In genomic region chr5:146745937-146746577, GRCh38 we compare ENCODE assay signal across 26 cellular contexts.
DNase-seq lines count a peak whose midpoint lies in the region; ATAC-seq, FAIRE-seq and TF ChIP-seq lines count a peak whose summit lies in the region.
"Had no signal": no experiment of that assay in that cellular context is flagged by ENCODE, and none has a peak within 500 bp of the region (broad histone marks: within the 10 kb centered on the region; RNA-seq: fewer than 3 reads in every experiment).

No MANE protein-coding gene starts in this region.

- H3K36me3 ChIP-seq in liver (ENCODE audit: control insufficient read depth in 4 of 4, insufficient read depth in 3 of 4, low read depth in 1 of 4, low read length in 3 of 4) (no peaks in the 10 kb centered on the region), HepG2 (replicated peaks in 1 of 2; ENCODE audit: control insufficient read depth in 1 of 2, insufficient read depth in 2 of 2, low read length in 2 of 2) (no peaks in the 10 kb centered on the region)

- peaks cover 0 to 2% (median 0%) of the 10 kb centered on the region in 4 donors for H3K4me1 ChIP-seq in liver (ENCODE audit: control insufficient read depth in 4 of 4, insufficient read depth in 4 of 4, low read length in 3 of 4)
- H3K4me1 ChIP-seq in HepG2 (ENCODE audit: insufficient read depth, low read length) = no peaks in the 10 kb centered on the region

- POLR2A ChIA-PET in HepG2 (lab: Yijun Ruan, JAX) = no interaction called here

- CTCF ChIA-PET in HepG2 (lab: Yijun Ruan, JAX; ENCODE audit: low intra/inter-chr PET ratio, low total read pairs) = no interaction called here

- TF ChIP-seq RAD21 in liver (IDR thresholded peaks at IDR 0.05) (peak in 1 of 2 donors; percentile 43), HepG2 (CRISPR knock-in tag; IDR thresholded peaks at IDR 0.05) (no peak)

- DNase-seq in HepG2 (ENCODE audit: low spot score) (no peak), NCI-H146 (lab: John Stamatoyannopoulos, UW) (peak; percentile 77), NCI-H774 (lab: John Stamatoyannopoulos, UW) (peak; percentile 77), hypothalamus (lab: John Stamatoyannopoulos, UW) (no peak)
- DNase-seq in stimulated activated CD4-positive, alpha-beta T cell treated with anti-CD3 and anti-CD28 coated beads, Interleukin-4, amount 100 ng/mL, for 4 hours = no peak
- DNase-seq in stimulated activated effector memory CD8-positive, alpha-beta T cell treated with anti-CD3 and anti-CD28 coated beads, Interleukin-12 subunit alpha, Interleukin-12 subunit beta, amount 100 ng/mL, for 72 hours (ENCODE audit: low spot score in 2 of 2) = no peak
- DNase-seq: activated CD4-positive, alpha-beta memory T cell treated with anti-CD3 and anti-CD28 coated beads for 36 hours; activated CD8-positive, alpha-beta memory T cell treated with anti-CD3 and anti-CD28 coated beads, Interleukin-2, amount 50 U/mL, for 48 hours; aorta; central memory CD4-positive, alpha-beta T cell; GOT3; KG1; kidney glomerular epithelial cell; mammary epithelial cell; NCI-H226; SHP77 treated with DMSO at 0.1 percent for 48 hours had no signal

- H3K4me3 ChIP-seq in liver (ENCODE audit: low read depth in 1 of 3, low read length in 3 of 3) (no peak overlapping the region), HepG2 (replicated peaks in 1 of 3; ENCODE audit: insufficient read depth in 1 of 3, low read depth in 2 of 3, low read length in 3 of 3) (no peak overlapping the region)

- no peak overlapping the region for H3K4me3 Mint-ChIP-seq in stimulated activated effector memory CD8-positive, alpha-beta T cell treated with anti-CD3 and anti-CD28 coated beads, Interleukin-12 subunit alpha, Interleukin-12 subunit beta, amount 100 ng/mL, for 72 hours
- H3K4me3 Mint-ChIP-seq: activated CD4-positive, alpha-beta memory T cell treated with anti-CD3 and anti-CD28 coated beads for 36 hours; neural crest cell; stimulated activated naive CD8-positive, alpha-beta T cell treated with anti-CD3 and anti-CD28 coated beads, Interleukin-15, Interleukin-2, amounts not matched to agents 100 ng/mL and 50 ng/mL, for 24 hours had no signal

- H3K9me3 ChIP-seq in liver (ENCODE audit: control insufficient read depth in 4 of 4, low read length in 3 of 4) (no peaks in the 10 kb centered on the region), HepG2 (ENCODE audit: low read length) (no peaks in the 10 kb centered on the region)

- no peak for TF ChIP-seq POLR2A in HepG2 (IDR thresholded peaks at IDR 0.05; ENCODE audit: insufficient read depth in 1 of 2, low read depth in 2 of 2, low read length in 2 of 2)

- H3K9ac ChIP-seq in liver (ENCODE audit: low read depth in 1 of 2, low read length in 2 of 2) (no peak overlapping the region), HepG2 (ENCODE audit: insufficient read depth, low read depth, low read length) (no peak overlapping the region)

- intact Hi-C loops in HepG2 (cut with micrococcal nuclease; ENCODE audit: unreplicated experiment) = no loop called here

- peaks cover 19% of the 10 kb centered on the region for H3K4me1 Mint-ChIP-seq in stimulated activated effector memory CD8-positive, alpha-beta T cell treated with anti-CD3 and anti-CD28 coated beads, Interleukin-12 subunit alpha, Interleukin-12 subunit beta, amount 100 ng/mL, for 72 hours

- H3K36me3 Mint-ChIP-seq in stimulated activated effector memory CD8-positive, alpha-beta T cell treated with anti-CD3 and anti-CD28 coated beads, Interleukin-12 subunit alpha, Interleukin-12 subunit beta, amount 100 ng/mL, for 72 hours = peaks cover under 1% of the 10 kb centered on the region

- no peak overlapping the region for H3K27ac Mint-ChIP-seq in stimulated activated effector memory CD8-positive, alpha-beta T cell treated with anti-CD3 and anti-CD28 coated beads, Interleukin-12 subunit alpha, Interleukin-12 subunit beta, amount 100 ng/mL, for 72 hours
- H3K27ac Mint-ChIP-seq: activated CD4-positive, alpha-beta memory T cell treated with anti-CD3 and anti-CD28 coated beads for 36 hours; activated naive CD4-positive, alpha-beta T cell treated with anti-CD3 and anti-CD28 coated beads, Interleukin-2, amount 50 U/mL, for 72 hours; activated T-helper 2 cell treated with anti-CD3 and anti-CD28 coated beads, Interferon-gamma antibody, Interleukin-2, Interleukin-4, amounts not matched to agents 10 μg/mL and 5 μg/mL and 100 μg/mL, durations not matched to agents 14 hours and 24 hours and 36 hours; stimulated activated naive CD8-positive, alpha-beta T cell treated with anti-CD3 and anti-CD28 coated beads, Interleukin-15, Interleukin-2, amounts not matched to agents 100 ng/mL and 50 ng/mL, for 24 hours had no signal

- ATAC-seq in HepG2 = no peak
- no peak for ATAC-seq in stimulated activated effector memory CD8-positive, alpha-beta T cell treated with anti-CD3 and anti-CD28 coated beads, Interleukin-12 subunit alpha, Interleukin-12 subunit beta, amount 100 ng/mL, for 72 hours
- ATAC-seq: activated naive CD4-positive, alpha-beta T cell treated with anti-CD3 and anti-CD28 coated beads, Interleukin-2, amount 50 U/mL, for 72 hours; Panc1; sciatic nerve had no signal

- H4K20me1 ChIP-seq in HepG2 (ENCODE audit: insufficient read depth, low read length) = no peaks in the 10 kb centered on the region

- 56% methylated on average over 4 of the region's 4 CpGs for WGBS in liver
- WGBS in HepG2 (ENCODE audit: low lambda C conversion rate) = 60% methylated on average over 4 of the region's 4 CpGs

- FAIRE-seq in HepG2 (lab: Jason Lieb, UNC) = no peak
- FAIRE-seq: D721Med, G401.6 had no signal

- no peaks in the 10 kb centered on the region for H3K79me2 ChIP-seq in HepG2 (ENCODE audit: insufficient read depth, low read length)

- in situ Hi-C loops in HepG2 (cut with HindIII; ENCODE audit: extremely low pct_ligation_motif_present, low pct_unique_long_range_greater_than_20kb) = no loop called here

- H3K27ac ChIP-seq in liver (ENCODE audit: low read depth in 1 of 2, low read length in 2 of 2) (no peak overlapping the region), HepG2 (ENCODE audit: extremely low read length, insufficient read depth, low read length) (no peak overlapping the region)
- H3K27ac ChIP-seq: C4-2B had no signal

- no TSS peak for BruUV-seq in HepG2 (replicated peaks; lab: Mats Ljungman, UMichigan)

- no peak overlapping the region for H3K4me2 ChIP-seq in HepG2 (ENCODE audit: low read depth, low read length)

- no peaks in the 10 kb centered on the region for H3K27me3 ChIP-seq in liver (ENCODE audit: control insufficient read depth in 4 of 4, insufficient read depth in 4 of 4, low read length in 3 of 4)
- no peaks in the 10 kb centered on the region for H3K27me3 ChIP-seq in HepG2 (ENCODE audit: control insufficient read depth in 1 of 2, insufficient read depth in 2 of 2, low read length in 2 of 2)

- H3K9me3 Mint-ChIP-seq in stimulated activated effector memory CD8-positive, alpha-beta T cell treated with anti-CD3 and anti-CD28 coated beads, Interleukin-12 subunit alpha, Interleukin-12 subunit beta, amount 100 ng/mL, for 72 hours = no peaks in the 10 kb centered on the region
- H3K9me3 Mint-ChIP-seq: activated naive CD4-positive, alpha-beta T cell treated with anti-CD3 and anti-CD28 coated beads, Interleukin-2, amount 50 U/mL, for 72 hours had no signal

- H2AFZ ChIP-seq in HepG2 (ENCODE audit: low read length) = no peak overlapping the region

- no peak for TF ChIP-seq CTCF in liver (IDR thresholded peaks at IDR 0.05; ENCODE audit: low read depth, low read length, missing input control)
- TF ChIP-seq CTCF in HepG2 (CRISPR knock-in tag; IDR thresholded peaks at IDR 0.05) = no peak

- TF ChIP-seq EP300 in HepG2 (IDR thresholded peaks at IDR 0.05; ENCODE audit: low read depth in 2 of 2, low read length in 2 of 2) = no peak
- TF ChIP-seq EP300 in HepG2 (CRISPR knock-in tag; IDR thresholded peaks at IDR 0.05; ENCODE audit: borderline replicate concordance) = no peak

TF ChIP-seq in liver, 16 proteins besides CTCF, POLR2A, EP300 and RAD21 (continues in another document):
- TF ChIP-seq MAX (IDR thresholded peaks at IDR 0.05) = peak; percentile 42
- TF ChIP-seq EGR1 (IDR thresholded peaks at IDR 0.05; ENCODE audit: low read depth in 2 of 2) = no peak
- peak; percentile 41 for TF ChIP-seq FOXA2 (IDR thresholded peaks at IDR 0.05)
- peak; percentile 62 to 83 for TF ChIP-seq HNF4A (conservative IDR thresholded peaks at IDR 0.05)
- TF ChIP-seq FOXA1 (IDR thresholded peaks at IDR 0.05) = peak; percentile 35
- TF ChIP-seq TAF1 (conservative IDR thresholded peaks at IDR 0.05) = no peak
- peak; percentile 15 for TF ChIP-seq SP1 (IDR thresholded peaks at IDR 0.05)
- TF ChIP-seq ATF3 (IDR thresholded peaks at IDR 0.05) = no peak

TF ChIP-seq in HepG2, 621 proteins besides CTCF, POLR2A, EP300 and RAD21 (continues in another document):
- TF ChIP-seq ZNF282 (IDR thresholded peaks at IDR 0.05; ENCODE audit: partially characterized antibody) = no peak
- no peak for TF ChIP-seq REPIN1 (CRISPR knock-in tag; IDR thresholded peaks at IDR 0.05; ENCODE audit: borderline replicate concordance, low read depth)
- no peak for TF ChIP-seq RFX3 (CRISPR knock-in tag; IDR thresholded peaks at IDR 0.05)
- TF ChIP-seq ZNF143 (CRISPR knock-in tag; IDR thresholded peaks at IDR 0.05) = no peak
- no peak for TF ChIP-seq GLI4 (CRISPR knock-in tag; IDR thresholded peaks at IDR 0.05; ENCODE audit: borderline replicate concordance)
- TF ChIP-seq HDAC6 (IDR thresholded peaks at IDR 0.05; ENCODE audit: low read depth, low read length) = no peak
- no peak for TF ChIP-seq SMAD3 (CRISPR knock-in tag; IDR thresholded peaks at IDR 0.05)
- TF ChIP-seq FOXC1 (CRISPR knock-in tag; IDR thresholded peaks at IDR 0.05; ENCODE audit: borderline replicate concordance) = no peak
- TF ChIP-seq CAMTA2 (CRISPR knock-in tag; IDR thresholded peaks at IDR 0.05; ENCODE audit: borderline replicate concordance) = no peak
- no peak for TF ChIP-seq CREB1 (IDR thresholded peaks at IDR 0.05)
- no peak for TF ChIP-seq CREB1 (CRISPR knock-in tag; IDR thresholded peaks at IDR 0.05)
- no peak for TF ChIP-seq ZNF800 (CRISPR knock-in tag; IDR thresholded peaks at IDR 0.05)
- no peak for TF ChIP-seq ELF3 (CRISPR knock-in tag; IDR thresholded peaks at IDR 0.05)
- no peak for TF ChIP-seq MTF1 (CRISPR knock-in tag; IDR thresholded peaks at IDR 0.05)

Comparison
In these comparisons a context has a peak if more than half of its experiments do, and no peak if none do; other contexts are left out.
1. DNase-seq: peak in NCI-H146 (single experiment) and NCI-H774 (single experiment); none in HepG2 (single experiment), stimulated activated CD4-positive, alpha-beta T cell treated with anti-CD3 and anti-CD28 coated beads, Interleukin-4, amount 100 ng/mL, for 4 hours (0 of 2), stimulated activated effector memory CD8-positive, alpha-beta T cell treated with anti-CD3 and anti-CD28 coated beads, Interleukin-12 subunit alpha, Interleukin-12 subunit beta, amount 100 ng/mL, for 72 hours (0 of 2) and hypothalamus (0 of 51).